ENCODE assay signal across 1 cellular context in genomic region chr19:19642506-19643157, GRCh38.
TF ChIP-seq lines count a peak whose summit lies in the region.

No MANE protein-coding gene starts in this region.

TF ChIP-seq in K562, 482 proteins besides CTCF, POLR2A, EP300 and RAD21:
- TF ChIP-seq BCL6 (CRISPR knock-in tag; IDR thresholded peaks at IDR 0.05) (no peak), YY1 (IDR thresholded peaks at IDR 0.05; ENCODE audit: borderline replicate concordance in 1 of 3, control insufficient read depth in 1 of 3, extremely low read depth in 1 of 3, insufficient read depth in 3 of 3, insufficient read length in 1 of 3, insufficient replicate concordance in 2 of 3, low read depth in 1 of 3, low read length in 2 of 3) (peak in 1 of 3 experiments; percentile 1), BRD4 (IDR thresholded peaks at IDR 0.05) (peak; percentile 8; the same call in 1 of the 2 replicates), ZNF740 (CRISPR knock-in tag; IDR thresholded peaks at IDR 0.05) (peak; percentile 71; the same call in 1 of the 2 replicates), ZNF740 (tag; IDR thresholded peaks at IDR 0.05) (no peak), EGR1 (conservative IDR thresholded peaks at IDR 0.05) (peak; percentile 47), RCOR1 (IDR thresholded peaks at IDR 0.05; ENCODE audit: borderline replicate concordance in 1 of 2, low read depth in 2 of 2, low read length in 2 of 2) (no peak), ZBED1 (IDR thresholded peaks at IDR 0.05) (no peak), EWSR1 (IDR thresholded peaks at IDR 0.05; ENCODE audit: borderline replicate concordance, low read depth, partially characterized antibody) (no peak), ETS1 (conservative IDR thresholded peaks at IDR 0.05; ENCODE audit: control insufficient read depth, low read depth, low read length) (0 out of 2 replicates have a peak, but pooled peaks have one; percentile 39), SMARCE1 (IDR thresholded peaks at IDR 0.05) (0 out of 2 replicates have a peak, but pooled peaks have one; percentile 11)
